In genomic region chr1:50358962-50359361, GRCh38 we compare ENCODE assay signal across 1 cellular context.
TF ChIP-seq lines count a peak whose summit lies in the region.

No MANE protein-coding gene starts in this region.

TF ChIP-seq in H1, 55 proteins besides CTCF, POLR2A, EP300 and RAD21 (continued from another document):
- TF ChIP-seq, protein P1, sequence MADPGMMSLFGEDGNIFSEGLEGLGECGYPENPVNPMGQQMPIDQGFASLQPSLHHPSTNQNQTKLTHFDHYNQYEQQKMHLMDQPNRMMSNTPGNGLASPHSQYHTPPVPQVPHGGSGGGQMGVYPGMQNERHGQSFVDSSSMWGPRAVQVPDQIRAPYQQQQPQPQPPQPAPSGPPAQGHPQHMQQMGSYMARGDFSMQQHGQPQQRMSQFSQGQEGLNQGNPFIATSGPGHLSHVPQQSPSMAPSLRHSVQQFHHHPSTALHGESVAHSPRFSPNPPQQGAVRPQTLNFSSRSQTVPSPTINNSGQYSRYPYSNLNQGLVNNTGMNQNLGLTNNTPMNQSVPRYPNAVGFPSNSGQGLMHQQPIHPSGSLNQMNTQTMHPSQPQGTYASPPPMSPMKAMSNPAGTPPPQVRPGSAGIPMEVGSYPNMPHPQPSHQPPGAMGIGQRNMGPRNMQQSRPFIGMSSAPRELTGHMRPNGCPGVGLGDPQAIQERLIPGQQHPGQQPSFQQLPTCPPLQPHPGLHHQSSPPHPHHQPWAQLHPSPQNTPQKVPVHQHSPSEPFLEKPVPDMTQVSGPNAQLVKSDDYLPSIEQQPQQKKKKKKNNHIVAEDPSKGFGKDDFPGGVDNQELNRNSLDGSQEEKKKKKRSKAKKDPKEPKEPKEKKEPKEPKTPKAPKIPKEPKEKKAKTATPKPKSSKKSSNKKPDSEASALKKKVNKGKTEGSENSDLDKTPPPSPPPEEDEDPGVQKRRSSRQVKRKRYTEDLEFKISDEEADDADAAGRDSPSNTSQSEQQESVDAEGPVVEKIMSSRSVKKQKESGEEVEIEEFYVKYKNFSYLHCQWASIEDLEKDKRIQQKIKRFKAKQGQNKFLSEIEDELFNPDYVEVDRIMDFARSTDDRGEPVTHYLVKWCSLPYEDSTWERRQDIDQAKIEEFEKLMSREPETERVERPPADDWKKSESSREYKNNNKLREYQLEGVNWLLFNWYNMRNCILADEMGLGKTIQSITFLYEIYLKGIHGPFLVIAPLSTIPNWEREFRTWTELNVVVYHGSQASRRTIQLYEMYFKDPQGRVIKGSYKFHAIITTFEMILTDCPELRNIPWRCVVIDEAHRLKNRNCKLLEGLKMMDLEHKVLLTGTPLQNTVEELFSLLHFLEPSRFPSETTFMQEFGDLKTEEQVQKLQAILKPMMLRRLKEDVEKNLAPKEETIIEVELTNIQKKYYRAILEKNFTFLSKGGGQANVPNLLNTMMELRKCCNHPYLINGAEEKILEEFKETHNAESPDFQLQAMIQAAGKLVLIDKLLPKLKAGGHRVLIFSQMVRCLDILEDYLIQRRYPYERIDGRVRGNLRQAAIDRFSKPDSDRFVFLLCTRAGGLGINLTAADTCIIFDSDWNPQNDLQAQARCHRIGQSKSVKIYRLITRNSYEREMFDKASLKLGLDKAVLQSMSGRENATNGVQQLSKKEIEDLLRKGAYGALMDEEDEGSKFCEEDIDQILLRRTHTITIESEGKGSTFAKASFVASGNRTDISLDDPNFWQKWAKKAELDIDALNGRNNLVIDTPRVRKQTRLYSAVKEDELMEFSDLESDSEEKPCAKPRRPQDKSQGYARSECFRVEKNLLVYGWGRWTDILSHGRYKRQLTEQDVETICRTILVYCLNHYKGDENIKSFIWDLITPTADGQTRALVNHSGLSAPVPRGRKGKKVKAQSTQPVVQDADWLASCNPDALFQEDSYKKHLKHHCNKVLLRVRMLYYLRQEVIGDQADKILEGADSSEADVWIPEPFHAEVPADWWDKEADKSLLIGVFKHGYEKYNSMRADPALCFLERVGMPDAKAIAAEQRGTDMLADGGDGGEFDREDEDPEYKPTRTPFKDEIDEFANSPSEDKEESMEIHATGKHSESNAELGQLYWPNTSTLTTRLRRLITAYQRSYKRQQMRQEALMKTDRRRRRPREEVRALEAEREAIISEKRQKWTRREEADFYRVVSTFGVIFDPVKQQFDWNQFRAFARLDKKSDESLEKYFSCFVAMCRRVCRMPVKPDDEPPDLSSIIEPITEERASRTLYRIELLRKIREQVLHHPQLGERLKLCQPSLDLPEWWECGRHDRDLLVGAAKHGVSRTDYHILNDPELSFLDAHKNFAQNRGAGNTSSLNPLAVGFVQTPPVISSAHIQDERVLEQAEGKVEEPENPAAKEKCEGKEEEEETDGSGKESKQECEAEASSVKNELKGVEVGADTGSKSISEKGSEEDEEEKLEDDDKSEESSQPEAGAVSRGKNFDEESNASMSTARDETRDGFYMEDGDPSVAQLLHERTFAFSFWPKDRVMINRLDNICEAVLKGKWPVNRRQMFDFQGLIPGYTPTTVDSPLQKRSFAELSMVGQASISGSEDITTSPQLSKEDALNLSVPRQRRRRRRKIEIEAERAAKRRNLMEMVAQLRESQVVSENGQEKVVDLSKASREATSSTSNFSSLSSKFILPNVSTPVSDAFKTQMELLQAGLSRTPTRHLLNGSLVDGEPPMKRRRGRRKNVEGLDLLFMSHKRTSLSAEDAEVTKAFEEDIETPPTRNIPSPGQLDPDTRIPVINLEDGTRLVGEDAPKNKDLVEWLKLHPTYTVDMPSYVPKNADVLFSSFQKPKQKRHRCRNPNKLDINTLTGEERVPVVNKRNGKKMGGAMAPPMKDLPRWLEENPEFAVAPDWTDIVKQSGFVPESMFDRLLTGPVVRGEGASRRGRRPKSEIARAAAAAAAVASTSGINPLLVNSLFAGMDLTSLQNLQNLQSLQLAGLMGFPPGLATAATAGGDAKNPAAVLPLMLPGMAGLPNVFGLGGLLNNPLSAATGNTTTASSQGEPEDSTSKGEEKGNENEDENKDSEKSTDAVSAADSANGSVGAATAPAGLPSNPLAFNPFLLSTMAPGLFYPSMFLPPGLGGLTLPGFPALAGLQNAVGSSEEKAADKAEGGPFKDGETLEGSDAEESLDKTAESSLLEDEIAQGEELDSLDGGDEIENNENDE (IDR thresholded peaks at IDR 0.05; ENCODE audit: insufficient replicate concordance, low read length), result no peak
- TF ChIP-seq USF2 (IDR thresholded peaks at IDR 0.05; ENCODE audit: low read length) (no peak), CBX5 (IDR thresholded peaks at IDR 0.05; ENCODE audit: low read depth, low read length) (no peak), ATF2 (IDR thresholded peaks at IDR 0.05; ENCODE audit: low read length) (no peak), RXRA (IDR thresholded peaks at IDR 0.05; ENCODE audit: insufficient read depth, low read depth, low read length) (no peak), SUZ12 (IDR thresholded peaks at IDR 0.05; ENCODE audit: low read length) (no peak), SAP30 (IDR thresholded peaks at IDR 0.05; ENCODE audit: insufficient read depth, insufficient replicate concordance, low read length) (no peak), SIN3A (conservative IDR thresholded peaks at IDR 0.05 in 1 of 2, IDR thresholded peaks at IDR 0.05 in 1 of 2; ENCODE audit: low read depth in 1 of 2, low read length in 2 of 2) (no peak), POU5F1 (IDR thresholded peaks at IDR 0.05; ENCODE audit: low read depth, low read length) (no peak), GTF2F1 (IDR thresholded peaks at IDR 0.05; ENCODE audit: borderline replicate concordance, low read depth, low read length) (no peak), ATF3 (IDR thresholded peaks at IDR 0.05; ENCODE audit: insufficient read depth, low read depth, low read length) (no peak)
TF ChIP-seq in H1: peak in this region for 0.
